In genomic region chr11:47571895-47572294, GRCh38 we compare ENCODE assay signal across 19 cellular contexts. TPM values are rescaled to one million over a fixed set of nuclear protein-coding genes. Genes with fewer than 3 reads are reported as not detected.
DNase-seq lines count a peak whose midpoint lies in the region; ATAC-seq and TF ChIP-seq lines count a peak whose summit lies in the region.
"Had no signal": no experiment of that assay in that cellular context is flagged by ENCODE, and none has a peak within 500 bp of the region (broad histone marks: within the 10 kb centered on the region; RNA-seq: fewer than 3 reads in every experiment).

No MANE protein-coding gene starts in this region.

- H3K27ac Mint-ChIP-seq in stimulated activated effector memory CD8-positive, alpha-beta T cell treated with anti-CD3 and anti-CD28 coated beads, Interleukin-12 subunit alpha, Interleukin-12 subunit beta, amount 100 ng/mL, for 72 hours: peak overlapping the region; percentile 58
- H3K27ac Mint-ChIP-seq in activated CD8-positive, alpha-beta memory T cell treated with anti-CD3 and anti-CD28 coated beads, Interleukin-2, amount 10 ng/mL, durations not matched to agents 7 days and 5 days: no peak overlapping the region
- H3K27ac Mint-ChIP-seq: H9, mesothelial cell of epicardium had no signal

- H3K4me1 Mint-ChIP-seq in stimulated activated effector memory CD8-positive, alpha-beta T cell treated with anti-CD3 and anti-CD28 coated beads, Interleukin-12 subunit alpha, Interleukin-12 subunit beta, amount 100 ng/mL, for 72 hours: peaks cover 2% of the 10 kb centered on the region
- peaks cover 14% of the 10 kb centered on the region for H3K4me1 Mint-ChIP-seq in activated CD8-positive, alpha-beta memory T cell treated with anti-CD3 and anti-CD28 coated beads, Interleukin-2, amount 10 ng/mL, durations not matched to agents 7 days and 5 days

- H3K36me3 Mint-ChIP-seq in stimulated activated effector memory CD8-positive, alpha-beta T cell treated with anti-CD3 and anti-CD28 coated beads, Interleukin-12 subunit alpha, Interleukin-12 subunit beta, amount 100 ng/mL, for 72 hours: peaks cover 81% of the 10 kb centered on the region
- H3K36me3 Mint-ChIP-seq in activated CD8-positive, alpha-beta memory T cell treated with anti-CD3 and anti-CD28 coated beads, Interleukin-2, amount 10 ng/mL, durations not matched to agents 7 days and 5 days: peaks cover 54% of the 10 kb centered on the region

- no peak for TF ChIP-seq CTCF in fibroblast of mammary gland (conservative IDR thresholded peaks at IDR 0.05; ENCODE audit: control insufficient read depth, insufficient read depth, low read depth, low read length)

- no peaks in the 10 kb centered on the region for H3K27me3 Mint-ChIP-seq in activated CD8-positive, alpha-beta memory T cell treated with anti-CD3 and anti-CD28 coated beads, Interleukin-2, amount 10 ng/mL, durations not matched to agents 7 days and 5 days
- H3K27me3 Mint-ChIP-seq: CD4-positive, alpha-beta memory T cell; IgD-negative memory B cell; T-cell had no signal

- no peak overlapping the region for H3K4me3 ChIP-seq in fibroblast of mammary gland (ENCODE audit: control insufficient read depth, low read depth, low read length)
- H3K4me3 ChIP-seq: body of pancreas had no signal

- DNase-seq in GM04504 (ENCODE audit: low read depth) (peak; percentile 33), RPMI7951 (ENCODE audit: low read depth) (peak; percentile 40), fibroblast of mammary gland (ENCODE audit: low read depth) (peak; percentile 78), activated gamma-delta T cell treated with Interleukin-2 at 50 U/mL for 16 hours (no peak)
- DNase-seq in stimulated activated effector memory CD8-positive, alpha-beta T cell treated with anti-CD3 and anti-CD28 coated beads, Interleukin-12 subunit alpha, Interleukin-12 subunit beta, amount 100 ng/mL, for 72 hours (ENCODE audit: low spot score in 2 of 2): no peak
- DNase-seq in activated CD8-positive, alpha-beta memory T cell treated with anti-CD3 and anti-CD28 coated beads, Interleukin-2, amount 10 ng/mL, durations not matched to agents 7 days and 5 days: no peak
- DNase-seq: body of pancreas; CD4-positive, alpha-beta memory T cell; DND-41; effector CD4-positive, alpha-beta T cell; H9; NCI-H1092; NCI-H2171; RPMI8226; stimulated activated CD4-positive, alpha-beta T cell treated with anti-CD3 and anti-CD28 coated beads, Interleukin-2, amount 100 ng/mL, for 24 hours; T-cell had no signal

- H3K4me3 Mint-ChIP-seq in stimulated activated effector memory CD8-positive, alpha-beta T cell treated with anti-CD3 and anti-CD28 coated beads, Interleukin-12 subunit alpha, Interleukin-12 subunit beta, amount 100 ng/mL, for 72 hours: no peak overlapping the region
- H3K4me3 Mint-ChIP-seq in activated CD8-positive, alpha-beta memory T cell treated with anti-CD3 and anti-CD28 coated beads, Interleukin-2, amount 10 ng/mL, durations not matched to agents 7 days and 5 days: no peak overlapping the region
- H3K4me3 Mint-ChIP-seq: CD4-positive, alpha-beta memory T cell; H9; mesothelial cell of epicardium; T-cell had no signal

- no peaks in the 10 kb centered on the region for H3K9me3 Mint-ChIP-seq in stimulated activated effector memory CD8-positive, alpha-beta T cell treated with anti-CD3 and anti-CD28 coated beads, Interleukin-12 subunit alpha, Interleukin-12 subunit beta, amount 100 ng/mL, for 72 hours
- H3K9me3 Mint-ChIP-seq in activated CD8-positive, alpha-beta memory T cell treated with anti-CD3 and anti-CD28 coated beads, Interleukin-2, amount 10 ng/mL, durations not matched to agents 7 days and 5 days (ENCODE audit: low read depth): no peaks in the 10 kb centered on the region
- H3K9me3 Mint-ChIP-seq: CD4-positive, alpha-beta memory T cell; H9; IgD-negative memory B cell; mesothelial cell of epicardium; T-cell had no signal

- CTCF ChIA-PET in activated CD8-positive, alpha-beta memory T cell treated with anti-CD3 and anti-CD28 coated beads, Interleukin-2, amount 10 ng/mL, durations not matched to agents 7 days and 5 days (lab: Charles Lee): interaction anchor here (1.3 kb wide), 1 partner anchor 19 kb away, joined by 3 read pairs; the partner anchor contains the start of gene CELF1

- ATAC-seq in stimulated activated effector memory CD8-positive, alpha-beta T cell treated with anti-CD3 and anti-CD28 coated beads, Interleukin-12 subunit alpha, Interleukin-12 subunit beta, amount 100 ng/mL, for 72 hours: no peak
- ATAC-seq in GM18909 (IDR thresholded peaks at IDR 0.05; ENCODE audit: poor library complexity, unreplicated experiment): no peak
- ATAC-seq in activated CD8-positive, alpha-beta memory T cell treated with anti-CD3 and anti-CD28 coated beads, Interleukin-2, amount 10 ng/mL, durations not matched to agents 7 days and 5 days: no peak
- ATAC-seq: body of pancreas, T-cell had no signal

RNA-seq across cellular contexts. Expression of gene PTPMT1, which starts 6.5 kb away (rescaled TPM):
- total RNA-seq in RPMI7951 (2014; rRNA removed; shearing (Covaris generic)): 86.9 and 103 TPM in 2 replicates
- total RNA-seq in activated CD8-positive, alpha-beta memory T cell treated with anti-CD3 and anti-CD28 coated beads, Interleukin-2, amount 10 ng/mL, durations not matched to agents 7 days and 5 days: 10 to 100 TPM; 48.4 to 50.2 TPM

RNA-seq across cellular contexts. Expression of gene KBTBD4, which starts 6.9 kb away (rescaled TPM):
- 19.9 and 20.3 TPM in 2 replicates for total RNA-seq in RPMI7951 (2014; rRNA removed; shearing (Covaris generic))
- total RNA-seq in activated CD8-positive, alpha-beta memory T cell treated with anti-CD3 and anti-CD28 coated beads, Interleukin-2, amount 10 ng/mL, durations not matched to agents 7 days and 5 days: 10 to 100 TPM; 17.7 to 19.0 TPM

RNA-seq across cellular contexts. Expression of gene NDUFS3, which starts 7.0 kb away (rescaled TPM):
- 78.8 and 95.5 TPM in 2 replicates for total RNA-seq in RPMI7951 (2014; rRNA removed; shearing (Covaris generic))
- total RNA-seq in activated CD8-positive, alpha-beta memory T cell treated with anti-CD3 and anti-CD28 coated beads, Interleukin-2, amount 10 ng/mL, durations not matched to agents 7 days and 5 days: 100 to 1,000 TPM; 110 to 127 TPM

RNA-seq across cellular contexts. Expression of gene FAM180B, which starts 14.6 kb away (rescaled TPM):
- not detected in 2 replicates for total RNA-seq in RPMI7951 (2014; rRNA removed; shearing (Covaris generic))
- total RNA-seq in activated CD8-positive, alpha-beta memory T cell treated with anti-CD3 and anti-CD28 coated beads, Interleukin-2, amount 10 ng/mL, durations not matched to agents 7 days and 5 days: under 1 TPM in 1 of 2 experiments, not detected in 1; 0.21 TPM

RNA-seq across cellular contexts. Expression of gene CELF1, which starts 19.0 kb away (rescaled TPM):
- total RNA-seq in RPMI7951 (2014; rRNA removed; shearing (Covaris generic)): 45.6 and 52.5 TPM in 2 replicates
- 100 to 1,000 TPM; 108 to 118 TPM for total RNA-seq in activated CD8-positive, alpha-beta memory T cell treated with anti-CD3 and anti-CD28 coated beads, Interleukin-2, amount 10 ng/mL, durations not matched to agents 7 days and 5 days

Comparison
In these comparisons a context has a peak if more than half of its experiments do, and no peak if none do; other contexts are left out.
1. DNase-seq: peak in GM04504 (single experiment), RPMI7951 (single experiment) and fibroblast of mammary gland (single experiment); none in stimulated activated effector memory CD8-positive, alpha-beta T cell treated with anti-CD3 and anti-CD28 coated beads, Interleukin-12 subunit alpha, Interleukin-12 subunit beta, amount 100 ng/mL, for 72 hours (0 of 2), activated gamma-delta T cell treated with Interleukin-2 at 50 U/mL for 16 hours (single experiment) and activated CD8-positive, alpha-beta memory T cell treated with anti-CD3 and anti-CD28 coated beads, Interleukin-2, amount 10 ng/mL, durations not matched to agents 7 days and 5 days (single experiment).